1 cellular context compared by ENCODE assay signal in genomic region chr2:159797468-159798375, GRCh38.
TF ChIP-seq lines count a peak whose summit lies in the region.

A gene with protein sequence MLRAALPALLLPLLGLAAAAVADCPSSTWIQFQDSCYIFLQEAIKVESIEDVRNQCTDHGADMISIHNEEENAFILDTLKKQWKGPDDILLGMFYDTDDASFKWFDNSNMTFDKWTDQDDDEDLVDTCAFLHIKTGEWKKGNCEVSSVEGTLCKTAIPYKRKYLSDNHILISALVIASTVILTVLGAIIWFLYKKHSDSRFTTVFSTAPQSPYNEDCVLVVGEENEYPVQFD (minus strand): TSS chr2:159798208. CDS start chr2:159798198, 10 bp downstream.

TF ChIP-seq in HepG2, 621 proteins besides CTCF, POLR2A, EP300 and RAD21 (continued from another document and continues in another):
- TF ChIP-seq HMGXB4 (CRISPR knock-in tag; IDR thresholded peaks at IDR 0.05; ENCODE audit: borderline replicate concordance in 1 of 2, low read depth in 1 of 2) (peak; percentile 67 to 84), ZNF256 (CRISPR knock-in tag; conservative IDR thresholded peaks at IDR 0.05) (no peak), ATRX (CRISPR knock-in tag; IDR thresholded peaks at IDR 0.05; ENCODE audit: borderline replicate concordance) (no peak), DMAP1 (CRISPR knock-in tag; IDR thresholded peaks at IDR 0.05) (peak; percentile 46; the same call in 1 of the 2 replicates), ATF2 (CRISPR knock-in tag; IDR thresholded peaks at IDR 0.05) (no peak), ZNF33B (CRISPR knock-in tag; IDR thresholded peaks at IDR 0.05) (peak; percentile 81; the same call in 1 of the 2 replicates), CREM (IDR thresholded peaks at IDR 0.05) (peak; percentile 44; the same call in 1 of the 2 replicates), CREM (CRISPR knock-in tag; IDR thresholded peaks at IDR 0.05) (no peak), HBP1 (CRISPR knock-in tag; IDR thresholded peaks at IDR 0.05; ENCODE audit: low read depth) (peak; percentile 70; the same call in 1 of the 2 replicates), ZNF569 (CRISPR knock-in tag; IDR thresholded peaks at IDR 0.05; ENCODE audit: borderline replicate concordance) (peak; percentile 74; the same call in 1 of the 2 replicates), STAT5B (CRISPR knock-in tag; IDR thresholded peaks at IDR 0.05) (no peak), HNF4G (IDR thresholded peaks at IDR 0.05; ENCODE audit: borderline replicate concordance, low read depth, low read length) (no peak), HNF4G (CRISPR knock-in tag; IDR thresholded peaks at IDR 0.05; ENCODE audit: borderline replicate concordance, low read depth) (peak; percentile 71; the same call in 1 of the 2 replicates), REXO4 (CRISPR knock-in tag; IDR thresholded peaks at IDR 0.05; ENCODE audit: borderline replicate concordance) (0 out of 2 replicates have a peak, but pooled peaks have one; percentile 35), JUN (CRISPR knock-in tag; IDR thresholded peaks at IDR 0.05) (no peak), CEBPB (IDR thresholded peaks at IDR 0.05; ENCODE audit: borderline replicate concordance, low read depth, low read length) (peak; percentile 34; the same call in 1 of the 2 replicates), ZNF451 (CRISPR knock-in tag; IDR thresholded peaks at IDR 0.05) (peak; percentile 87), E2F1 (CRISPR knock-in tag; IDR thresholded peaks at IDR 0.05) (peak; percentile 76), SCMH1 (CRISPR knock-in tag; IDR thresholded peaks at IDR 0.05; ENCODE audit: borderline replicate concordance) (no peak), ZNF280B (CRISPR knock-in tag; IDR thresholded peaks at IDR 0.05; ENCODE audit: borderline replicate concordance) (peak; percentile 96), ZNF333 (CRISPR knock-in tag; IDR thresholded peaks at IDR 0.05; ENCODE audit: borderline replicate concordance) (peak; percentile 89; the same call in 1 of the 2 replicates), MEIS2 (CRISPR knock-in tag; IDR thresholded peaks at IDR 0.05) (0 out of 2 replicates have a peak, but pooled peaks have one; percentile 46), ZNF510 (CRISPR knock-in tag; IDR thresholded peaks at IDR 0.05; ENCODE audit: low read depth) (no peak), ZNF768 (CRISPR knock-in tag; IDR thresholded peaks at IDR 0.05) (peak; percentile 79; the same call in 1 of the 2 replicates), SP140L (CRISPR knock-in tag; IDR thresholded peaks at IDR 0.05; ENCODE audit: borderline replicate concordance) (peak; percentile 14; the same call in 1 of the 2 replicates), PAXIP1 (CRISPR knock-in tag; conservative IDR thresholded peaks at IDR 0.05) (peak; percentile 76), ZSCAN5A (CRISPR knock-in tag; IDR thresholded peaks at IDR 0.05; ENCODE audit: borderline replicate concordance) (0 out of 2 replicates have a peak, but pooled peaks have one; percentile 22), ZNF446 (CRISPR knock-in tag; IDR thresholded peaks at IDR 0.05) (peak; percentile 87), ZMAT3 (CRISPR knock-in tag; conservative IDR thresholded peaks at IDR 0.05) (peak; percentile 95), ZNF644 (CRISPR knock-in tag; IDR thresholded peaks at IDR 0.05; ENCODE audit: low read depth) (peak; percentile 33; the same call in 1 of the 2 replicates)
- TF ChIP-seq, protein P1, sequence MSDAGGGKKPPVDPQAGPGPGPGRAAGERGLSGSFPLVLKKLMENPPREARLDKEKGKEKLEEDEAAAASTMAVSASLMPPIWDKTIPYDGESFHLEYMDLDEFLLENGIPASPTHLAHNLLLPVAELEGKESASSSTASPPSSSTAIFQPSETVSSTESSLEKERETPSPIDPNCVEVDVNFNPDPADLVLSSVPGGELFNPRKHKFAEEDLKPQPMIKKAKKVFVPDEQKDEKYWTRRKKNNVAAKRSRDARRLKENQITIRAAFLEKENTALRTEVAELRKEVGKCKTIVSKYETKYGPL (CRISPR knock-in tag; IDR thresholded peaks at IDR 0.05): no peak
- TF ChIP-seq, protein P2, sequence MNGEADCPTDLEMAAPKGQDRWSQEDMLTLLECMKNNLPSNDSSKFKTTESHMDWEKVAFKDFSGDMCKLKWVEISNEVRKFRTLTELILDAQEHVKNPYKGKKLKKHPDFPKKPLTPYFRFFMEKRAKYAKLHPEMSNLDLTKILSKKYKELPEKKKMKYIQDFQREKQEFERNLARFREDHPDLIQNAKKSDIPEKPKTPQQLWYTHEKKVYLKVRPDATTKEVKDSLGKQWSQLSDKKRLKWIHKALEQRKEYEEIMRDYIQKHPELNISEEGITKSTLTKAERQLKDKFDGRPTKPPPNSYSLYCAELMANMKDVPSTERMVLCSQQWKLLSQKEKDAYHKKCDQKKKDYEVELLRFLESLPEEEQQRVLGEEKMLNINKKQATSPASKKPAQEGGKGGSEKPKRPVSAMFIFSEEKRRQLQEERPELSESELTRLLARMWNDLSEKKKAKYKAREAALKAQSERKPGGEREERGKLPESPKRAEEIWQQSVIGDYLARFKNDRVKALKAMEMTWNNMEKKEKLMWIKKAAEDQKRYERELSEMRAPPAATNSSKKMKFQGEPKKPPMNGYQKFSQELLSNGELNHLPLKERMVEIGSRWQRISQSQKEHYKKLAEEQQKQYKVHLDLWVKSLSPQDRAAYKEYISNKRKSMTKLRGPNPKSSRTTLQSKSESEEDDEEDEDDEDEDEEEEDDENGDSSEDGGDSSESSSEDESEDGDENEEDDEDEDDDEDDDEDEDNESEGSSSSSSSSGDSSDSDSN (CRISPR knock-in tag; IDR thresholded peaks at IDR 0.05): peak; percentile 99
- TF ChIP-seq, protein P3, sequence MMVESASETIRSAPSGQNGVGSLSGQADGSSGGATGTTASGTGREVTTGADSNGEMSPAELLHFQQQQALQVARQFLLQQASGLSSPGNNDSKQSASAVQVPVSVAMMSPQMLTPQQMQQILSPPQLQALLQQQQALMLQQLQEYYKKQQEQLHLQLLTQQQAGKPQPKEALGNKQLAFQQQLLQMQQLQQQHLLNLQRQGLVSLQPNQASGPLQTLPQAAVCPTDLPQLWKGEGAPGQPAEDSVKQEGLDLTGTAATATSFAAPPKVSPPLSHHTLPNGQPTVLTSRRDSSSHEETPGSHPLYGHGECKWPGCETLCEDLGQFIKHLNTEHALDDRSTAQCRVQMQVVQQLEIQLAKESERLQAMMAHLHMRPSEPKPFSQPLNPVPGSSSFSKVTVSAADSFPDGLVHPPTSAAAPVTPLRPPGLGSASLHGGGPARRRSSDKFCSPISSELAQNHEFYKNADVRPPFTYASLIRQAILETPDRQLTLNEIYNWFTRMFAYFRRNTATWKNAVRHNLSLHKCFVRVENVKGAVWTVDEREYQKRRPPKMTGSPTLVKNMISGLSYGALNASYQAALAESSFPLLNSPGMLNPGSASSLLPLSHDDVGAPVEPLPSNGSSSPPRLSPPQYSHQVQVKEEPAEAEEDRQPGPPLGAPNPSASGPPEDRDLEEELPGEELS (CRISPR knock-in tag; IDR thresholded peaks at IDR 0.05): peak; percentile 80
- TF ChIP-seq, protein P4, sequence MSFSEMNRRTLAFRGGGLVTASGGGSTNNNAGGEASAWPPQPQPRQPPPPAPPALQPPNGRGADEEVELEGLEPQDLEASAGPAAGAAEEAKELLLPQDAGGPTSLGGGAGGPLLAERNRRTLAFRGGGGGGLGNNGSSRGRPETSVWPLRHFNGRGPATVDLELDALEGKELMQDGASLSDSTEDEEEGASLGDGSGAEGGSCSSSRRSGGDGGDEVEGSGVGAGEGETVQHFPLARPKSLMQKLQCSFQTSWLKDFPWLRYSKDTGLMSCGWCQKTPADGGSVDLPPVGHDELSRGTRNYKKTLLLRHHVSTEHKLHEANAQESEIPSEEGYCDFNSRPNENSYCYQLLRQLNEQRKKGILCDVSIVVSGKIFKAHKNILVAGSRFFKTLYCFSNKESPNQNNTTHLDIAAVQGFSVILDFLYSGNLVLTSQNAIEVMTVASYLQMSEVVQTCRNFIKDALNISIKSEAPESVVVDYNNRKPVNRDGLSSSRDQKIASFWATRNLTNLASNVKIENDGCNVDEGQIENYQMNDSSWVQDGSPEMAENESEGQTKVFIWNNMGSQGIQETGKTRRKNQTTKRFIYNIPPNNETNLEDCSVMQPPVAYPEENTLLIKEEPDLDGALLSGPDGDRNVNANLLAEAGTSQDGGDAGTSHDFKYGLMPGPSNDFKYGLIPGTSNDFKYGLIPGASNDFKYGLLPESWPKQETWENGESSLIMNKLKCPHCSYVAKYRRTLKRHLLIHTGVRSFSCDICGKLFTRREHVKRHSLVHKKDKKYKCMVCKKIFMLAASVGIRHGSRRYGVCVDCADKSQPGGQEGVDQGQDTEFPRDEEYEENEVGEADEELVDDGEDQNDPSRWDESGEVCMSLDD (CRISPR knock-in tag; IDR thresholded peaks at IDR 0.05; ENCODE audit: borderline replicate concordance): peak; percentile 92
